28 cellular contexts compared by ENCODE assay signal in genomic region chr4:148437439-148437838, GRCh38. TPM values are rescaled to one million over a fixed set of nuclear protein-coding genes. Genes with fewer than 3 reads are reported as not detected.
DNase-seq lines count a peak whose midpoint lies in the region; ATAC-seq, FAIRE-seq and TF ChIP-seq lines count a peak whose summit lies in the region.
"Had no signal": no experiment of that assay in that cellular context is flagged by ENCODE, and none has a peak within 500 bp of the region (broad histone marks: within the 10 kb centered on the region; RNA-seq: fewer than 3 reads in every experiment).

No MANE protein-coding gene starts in this region.

- ATAC-seq in right cardiac atrium (no peak), right lobe of liver (peak in 3 of 4 donors; percentile 10 to 22 (median 11)), GM18873 (IDR thresholded peaks at IDR 0.05; ENCODE audit: low FRiP score, unreplicated experiment) (no peak)
- no peak for ATAC-seq in CD4-positive, alpha-beta T cell (ENCODE audit: poor library complexity)
- ATAC-seq: A549, GM12878 had no signal

- TF ChIP-seq CTCF in left ventricle myocardium inferior (IDR thresholded peaks at IDR 0.05; ENCODE audit: borderline replicate concordance) (no peak), right lobe of liver (IDR thresholded peaks at IDR 0.05) (no peak)
- TF ChIP-seq CTCF in CD4-positive, alpha-beta T cell (IDR thresholded peaks at IDR 0.05), result no peak

- POLR2A ChIA-PET in CD4-positive, alpha-beta T cell (lab: Charles Lee), result no interaction called here

- no peak for TF ChIP-seq POLR2A in right lobe of liver (IDR thresholded peaks at IDR 0.05)

- no peaks in the 10 kb centered on the region for H3F3A ChIP-seq in GM23248 (ENCODE audit: insufficient read depth)

- H3K9me3 ChIP-seq in left ventricle myocardium inferior (replicated peaks), result no peaks in the 10 kb centered on the region
- no peaks in the 10 kb centered on the region for H3K9me3 ChIP-seq in right cardiac atrium (ENCODE audit: control insufficient read depth, low read length)
- no peaks in the 10 kb centered on the region for H3K9me3 ChIP-seq in CD4-positive, alpha-beta T cell (ENCODE audit: control insufficient read depth, low read length)
- H3K9me3 ChIP-seq in right lobe of liver, result no peaks in the 10 kb centered on the region
- H3K9me3 ChIP-seq in GM23248 (ENCODE audit: low read depth), result no peaks in the 10 kb centered on the region
- H3K9me3 ChIP-seq: A549; BLaER1 treated with 17β-estradiol and CSF1 and Interleukin-3, amounts not matched to agents 10 nM and 100 nM had no signal

- H3K27me3 ChIP-seq in left ventricle myocardium inferior (ENCODE audit: low read depth) (no peaks in the 10 kb centered on the region), right cardiac atrium (ENCODE audit: control insufficient read depth, insufficient read depth) (no peaks in the 10 kb centered on the region), right lobe of liver (no peaks in the 10 kb centered on the region), GM23248 (replicated peaks; ENCODE audit: insufficient read depth) (peaks cover 27% of the 10 kb centered on the region)
- no peaks in the 10 kb centered on the region for H3K27me3 ChIP-seq in CD4-positive, alpha-beta T cell (ENCODE audit: control insufficient read depth, insufficient read depth, low read length)

- DNase-seq in left ventricle myocardium inferior (no peak), right cardiac atrium (no peak), right lobe of liver (peak in 1 of 3 donors; percentile 59), GM23248 (no peak)
- no peak for DNase-seq in CD4-positive, alpha-beta T cell
- DNase-seq in activated naive CD4-positive, alpha-beta T cell (lab: John Stamatoyannopoulos, UW), result no peak
- DNase-seq: AML-193; CD4-positive, alpha-beta memory T cell; CD8-positive, alpha-beta memory T cell; COR-L47; DMS 273 treated with DMSO at 0.1 percent for 48 hours; DMS153; DMS53; DMS79; DND-41; EL; GDM1 had no signal

- peak overlapping the region; percentile 26 for H3K4me3 Mint-ChIP-seq in CD4-positive, alpha-beta T cell
- H3K4me3 Mint-ChIP-seq: B cell had no signal

- no peak overlapping the region for H3K4me3 ChIP-seq in left ventricle myocardium inferior
- no peak overlapping the region for H3K4me3 ChIP-seq in right cardiac atrium (ENCODE audit: low read length)
- no peak overlapping the region for H3K4me3 ChIP-seq in right lobe of liver
- H3K4me3 ChIP-seq in GM23248, result no peak overlapping the region
- H3K4me3 ChIP-seq: A549; BLaER1 treated with 17β-estradiol and CSF1 and Interleukin-3, amounts not matched to agents 10 nM and 100 nM; GM12878 had no signal

- CTCF ChIA-PET in CD4-positive, alpha-beta T cell (lab: Charles Lee), result no interaction called here

- H3K4me2 ChIP-seq in GM23248 (ENCODE audit: unreplicated experiment), result no peak overlapping the region
- H3K4me2 ChIP-seq: A549; BLaER1 treated with 17β-estradiol and CSF1 and Interleukin-3, amounts not matched to agents 10 nM and 100 nM had no signal

- H3K9ac ChIP-seq in GM23248, result no peak overlapping the region
- H3K9ac ChIP-seq: BLaER1 treated with 17β-estradiol and CSF1 and Interleukin-3, amounts not matched to agents 10 nM and 100 nM had no signal

- peak; percentile 36 for FAIRE-seq in colon (lab: Jason Lieb, UNC)
- FAIRE-seq: A549, GM12878, GM12892, GM18507 had no signal

- no peaks in the 10 kb centered on the region for H4K20me1 ChIP-seq in GM23248 (ENCODE audit: insufficient read depth)

- H3K9me2 ChIP-seq in GM23248 (ENCODE audit: insufficient read depth), result no peaks in the 10 kb centered on the region

- in situ Hi-C loops in GM23248 (cut with MboI), result no loop called here

- intact Hi-C loops in left ventricle myocardium inferior (cut with micrococcal nuclease) (no loop called here), right cardiac atrium (cut with DNase I) (no loop called here), right lobe of liver (cut with DNase I) (no loop called here)
- intact Hi-C loops in CD4-positive, alpha-beta T cell (cut with DNase I, micrococcal nuclease), result no loop called here

- H3K27ac Mint-ChIP-seq in CD4-positive, alpha-beta T cell, result no peak overlapping the region
- H3K27ac Mint-ChIP-seq: B cell; CD4-positive, alpha-beta memory T cell had no signal

- H3K27ac ChIP-seq in left ventricle myocardium inferior (replicated peaks), result peak overlapping the region; percentile 78
- H3K27ac ChIP-seq in right cardiac atrium (ENCODE audit: low read length), result no peak overlapping the region
- no peak overlapping the region for H3K27ac ChIP-seq in CD4-positive, alpha-beta T cell (ENCODE audit: low read depth, low read length)
- H3K27ac ChIP-seq in right lobe of liver, result no peak overlapping the region
- no peak overlapping the region for H3K27ac ChIP-seq in GM23248
- H3K27ac ChIP-seq: 22Rv1; A549; BLaER1 treated with 17β-estradiol and CSF1 and Interleukin-3, amounts not matched to agents 10 nM and 100 nM; C4-2B had no signal

- H3K36me3 Mint-ChIP-seq in CD4-positive, alpha-beta T cell (ENCODE audit: low read depth), result peaks cover 43% of the 10 kb centered on the region

- H3K4me1 ChIP-seq in left ventricle myocardium inferior (peaks cover 97% of the 10 kb centered on the region), right cardiac atrium (ENCODE audit: control insufficient read depth, insufficient read depth, low read length) (peaks cover 4% of the 10 kb centered on the region), right lobe of liver (peaks cover 0 to 41% (median 10%) of the 10 kb centered on the region in 4 donors), GM23248 (ENCODE audit: insufficient read depth) (no peaks in the 10 kb centered on the region)
- H3K4me1 ChIP-seq: A549 had no signal

- H3K9me3 Mint-ChIP-seq in CD4-positive, alpha-beta T cell, result no peaks in the 10 kb centered on the region
- H3K9me3 Mint-ChIP-seq: CD4-positive, alpha-beta memory T cell had no signal

- H2AFZ ChIP-seq in GM23248, result no peak overlapping the region

- H3K27me3 Mint-ChIP-seq in CD4-positive, alpha-beta T cell, result peaks cover under 1% of the 10 kb centered on the region
- H3K27me3 Mint-ChIP-seq: CD4-positive, alpha-beta memory T cell had no signal

- 74% methylated on average over 2 of the region's 2 CpGs for WGBS in right cardiac atrium
- WGBS in right lobe of liver (ENCODE audit: insufficient coverage, low coverage, low lambda C conversion rate, missing lambda C conversion rate), result 30% methylated on average over 2 of the region's 2 CpGs
- WGBS in GM23248 (ENCODE audit: low coverage in 1 of 2, low lambda C conversion rate in 2 of 2, missing lambda C conversion rate in 2 of 2), 2 experiments, result 8 to 19% methylated on average over 2 of the region's 2 CpGs

- H3K4me1 Mint-ChIP-seq in CD4-positive, alpha-beta T cell (ENCODE audit: low read depth), result peaks cover 95% of the 10 kb centered on the region

- H3K79me2 ChIP-seq in GM23248 (ENCODE audit: insufficient read depth), result no peaks in the 10 kb centered on the region

- H3K36me3 ChIP-seq in left ventricle myocardium inferior, result peaks cover 8% of the 10 kb centered on the region
- no peaks in the 10 kb centered on the region for H3K36me3 ChIP-seq in right lobe of liver
- no peaks in the 10 kb centered on the region for H3K36me3 ChIP-seq in GM23248 (ENCODE audit: low read depth)
- H3K36me3 ChIP-seq: BLaER1 treated with 17β-estradiol and CSF1 and Interleukin-3, amounts not matched to agents 10 nM and 100 nM had no signal

RNA-seq across cellular contexts. Expression of gene NR3C2, which starts 4.8 kb away (rescaled TPM):
- 23.9 TPM for total RNA-seq in left ventricle myocardium inferior
- 10 to 100 TPM; 19.8 to 27.9 (median 25.1) TPM for total RNA-seq in right cardiac atrium
- polyA plus RNA-seq in right cardiac atrium, result 5.9 TPM
- total RNA-seq in CD4-positive, alpha-beta T cell, result 10 to 100 TPM; 31.6 to 35.0 TPM
- total RNA-seq in right lobe of liver, result 10 to 100 TPM in 3 of 6 experiments, 1 to 10 TPM in 3; 4.8 to 15.9 (median 8.9) TPM
- under 0.01 TPM in 1 of 2 replicates, not detected in the other for total RNA-seq in GM23248 (2014; rRNA removed; shearing (Covaris generic))
- polyA plus RNA-seq in GM23248 (2016; fragmentation: Nextera tagmentation; extraction: Ambion mirVana), result 0.04 and 0.15 TPM in 2 replicates
- total RNA-seq: G401 had no signal

Comparison
In these comparisons a context has a peak if more than half of its experiments do, and no peak if none do; other contexts are left out.
1. ATAC-seq: peak in right lobe of liver (3 of 4); none in right cardiac atrium (0 of 2), CD4-positive, alpha-beta T cell (single experiment) and GM18873 (single experiment).